In genomic region chr4:118761387-118762016, GRCh38 we compare ENCODE assay signal across 14 cellular contexts.
DNase-seq lines count a peak whose midpoint lies in the region; ATAC-seq, FAIRE-seq and TF ChIP-seq lines count a peak whose summit lies in the region.
"Had no signal": no experiment of that assay in that cellular context is flagged by ENCODE, and none has a peak within 500 bp of the region (broad histone marks: within the 10 kb centered on the region; RNA-seq: fewer than 3 reads in every experiment).

No MANE protein-coding gene starts in this region.

- H4K20me1 ChIP-seq in MM.1S (ENCODE audit: insufficient read depth, low read length) = no peaks in the 10 kb centered on the region

- intact Hi-C loops in testis (cut with DNase I; ENCODE audit: low total_unique reads) = loop anchor here (10.0 kb wide), 1 partner anchor 203 kb away; no protein-coding TSS in a partner anchor

- H3K4me3 ChIP-seq in MM.1S (ENCODE audit: low read length) (peak overlapping the region; percentile 36), muscle layer of duodenum (ENCODE audit: low read depth in 1 of 2, low read length in 2 of 2) (no peak overlapping the region), testis (no peak overlapping the region)
- H3K4me3 ChIP-seq: MG63 had no signal

- no peak overlapping the region for H2AFZ ChIP-seq in MM.1S (ENCODE audit: low read length)

- ATAC-seq in HG03097 (IDR thresholded peaks at IDR 0.05; ENCODE audit: low FRiP score, unreplicated experiment) = no peak
- no peak for ATAC-seq in HG03135 (IDR thresholded peaks at IDR 0.05; ENCODE audit: unreplicated experiment)

- peak; percentile 64 for FAIRE-seq in endometrium (lab: Jason Lieb, UNC)
- FAIRE-seq in frontal cortex (lab: Jason Lieb, UNC) = no peak

- DNase-seq in MM.1S = no peak
- no peak for DNase-seq in testis
- DNase-seq in activated CD4-positive, CD25-positive, alpha-beta regulatory T cell treated with anti-CD3 and anti-CD28 coated beads, Interleukin-2, amount 50 U/mL, for 72 hours = no peak
- no peak for DNase-seq in frontal cortex (ENCODE audit: low spot score in 2 of 2)
- DNase-seq: COR-L47; left cardiac atrium; MG63; NCI-H1694; NK-92 treated with Interleukin-12 subunit alpha and Interleukin-12 subunit beta, amount 100 ng/mL, for 24 hours; stimulated activated naive CD4-positive, alpha-beta T cell treated with Interleukin-2 at 50 U/mL for 16 hours had no signal

- peak overlapping the region; percentile 43; the same call in 1 of the 2 replicates for H3K9ac ChIP-seq in MM.1S (ENCODE audit: low read length)

- TF ChIP-seq CTCF in MM.1S (IDR thresholded peaks at IDR 0.05; ENCODE audit: low read length) = no peak
- no peak for TF ChIP-seq CTCF in testis (IDR thresholded peaks at IDR 0.05)

- 54 to 62% methylated on average over 2 of the region's 2 CpGs for WGBS in testis, 2 donors

- H3K9me3 ChIP-seq in MM.1S (replicated peaks; ENCODE audit: insufficient read depth, low read length) = no peaks in the 10 kb centered on the region
- no peaks in the 10 kb centered on the region for H3K9me3 ChIP-seq in muscle layer of duodenum (ENCODE audit: control insufficient read depth in 1 of 2, low read length in 2 of 2)
- no peaks in the 10 kb centered on the region for H3K9me3 ChIP-seq in testis
- H3K9me3 ChIP-seq: MG63 had no signal

- no peak for TF ChIP-seq POLR2A in testis (IDR thresholded peaks at IDR 0.05)

- H3K79me2 ChIP-seq in MM.1S (ENCODE audit: low read length) = peaks cover 22% of the 10 kb centered on the region

- H3K4me1 ChIP-seq in MM.1S (ENCODE audit: low read length) (peaks cover 31% of the 10 kb centered on the region), muscle layer of duodenum (ENCODE audit: control insufficient read depth in 1 of 2, insufficient read depth in 2 of 2, low read length in 2 of 2) (peaks cover 14 to 47% of the 10 kb centered on the region in 2 donors), testis (peaks cover 71% of the 10 kb centered on the region)

- H3F3A ChIP-seq in MM.1S (ENCODE audit: insufficient read depth, low read length) = peaks cover 28% of the 10 kb centered on the region

- H3K4me2 ChIP-seq in MM.1S (ENCODE audit: low read depth, low read length) = peak overlapping the region; percentile 77

- peaks cover 19% of the 10 kb centered on the region; the same call in 1 of the 2 replicates for H3K36me3 ChIP-seq in MM.1S (replicated peaks; ENCODE audit: insufficient read depth, low read length)
- H3K36me3 ChIP-seq in muscle layer of duodenum (ENCODE audit: control insufficient read depth in 1 of 2, insufficient read depth in 2 of 2, low read length in 2 of 2) = peaks cover 11 to 13% of the 10 kb centered on the region in 2 donors
- H3K36me3 ChIP-seq in testis (ENCODE audit: low read depth, missing control alignments) = no peaks in the 10 kb centered on the region

- H3K27me3 ChIP-seq in MM.1S (replicated peaks; ENCODE audit: insufficient read depth, low read length) (no peaks in the 10 kb centered on the region), muscle layer of duodenum (ENCODE audit: low read depth, low read length) (no peaks in the 10 kb centered on the region), testis (no peaks in the 10 kb centered on the region)
- H3K27me3 ChIP-seq: MG63 had no signal

- H3K27ac ChIP-seq in MM.1S (ENCODE audit: low read length) (peak overlapping the region; percentile 92), muscle layer of duodenum (ENCODE audit: low read length) (peak overlapping the region; percentile 17), testis (peak overlapping the region; percentile 33 to 66)

- no peaks in the 10 kb centered on the region for H3K9me2 ChIP-seq in MM.1S (replicated peaks; ENCODE audit: insufficient read depth, low read length)

Comparison
In these comparisons a context has a peak if more than half of its experiments do, and no peak if none do; other contexts are left out.
1. H3K27ac ChIP-seq: peak in every context shown above with its lines; median percentile 92 in MM.1S; 50 in testis; 17 in muscle layer of duodenum.